Comparison of ENCODE assay signal across 8 cellular contexts in genomic region chr7:90709501-90710465, GRCh38.
DNase-seq lines count a peak whose midpoint lies in the region; ATAC-seq and TF ChIP-seq lines count a peak whose summit lies in the region.

No MANE protein-coding gene starts in this region.

- DNase-seq in GM23248 (peak; percentile 70), NCI-H526 treated with DMSO at 0.1 percent for 48 hours (lab: John Stamatoyannopoulos, UW) (peak; percentile 79), fibroblast of villous mesenchyme (ENCODE audit: low read depth) (peak; percentile 51), thoracic aorta (ENCODE audit: low spot score) (no peak), NCI-H2081 treated with DMSO at 0.1 percent for 48 hours (lab: John Stamatoyannopoulos, UW) (no peak), NCI-H510A (lab: John Stamatoyannopoulos, UW) (no peak), epidermal melanocyte (ENCODE audit: insufficient read length, low spot score) (no peak)

- H2AFZ ChIP-seq in GM23248 = no peak overlapping the region; the same call in 1 of the 2 replicates

- H3K36me3 ChIP-seq in GM23248 (ENCODE audit: low read depth) = no peaks in the 10 kb centered on the region
- no peaks in the 10 kb centered on the region for H3K36me3 ChIP-seq in thoracic aorta

- H4K20me1 ChIP-seq in GM23248 (ENCODE audit: insufficient read depth) = peaks cover 5% of the 10 kb centered on the region

- no peak for ATAC-seq in thoracic aorta (ENCODE audit: insufficient number of reproducible peaks, low FRiP score, low read depth)

- in situ Hi-C loops in GM23248 (cut with MboI) = no loop called here

- peaks cover 14% of the 10 kb centered on the region for H3K4me1 ChIP-seq in GM23248 (ENCODE audit: insufficient read depth)
- peaks cover 0 to 20% of the 10 kb centered on the region in 2 donors for H3K4me1 ChIP-seq in thoracic aorta (ENCODE audit: control insufficient read depth in 1 of 2, low read depth in 2 of 2)

- H3F3A ChIP-seq in GM23248 (ENCODE audit: insufficient read depth) = peaks cover 29% of the 10 kb centered on the region

- H3K4me3 ChIP-seq in GM12875 (ENCODE audit: low read depth, low read length) = peak overlapping the region; percentile 38
- H3K4me3 ChIP-seq in GM23248 = peak overlapping the region; percentile 48
- no peak overlapping the region for H3K4me3 ChIP-seq in fibroblast of villous mesenchyme (ENCODE audit: low read depth, low read length)
- H3K4me3 ChIP-seq in thoracic aorta = peak overlapping the region; percentile 38

- H3K4me2 ChIP-seq in GM23248 (ENCODE audit: unreplicated experiment) = peak overlapping the region; percentile 78

- peak overlapping the region; percentile 17; the same call in 1 of the 2 replicates for H3K9ac ChIP-seq in GM23248

- 23 to 24% methylated on average over 11 of the region's 11 CpGs for WGBS in GM23248 (ENCODE audit: low coverage in 1 of 2, low lambda C conversion rate in 2 of 2, missing lambda C conversion rate in 2 of 2), 2 experiments

- H3K27me3 ChIP-seq in GM23248 (replicated peaks; ENCODE audit: insufficient read depth) = no peaks in the 10 kb centered on the region
- no peaks in the 10 kb centered on the region for H3K27me3 ChIP-seq in thoracic aorta (replicated peaks; ENCODE audit: insufficient read depth)

- no peaks in the 10 kb centered on the region for H3K9me2 ChIP-seq in GM23248 (ENCODE audit: insufficient read depth)

- H3K9me3 ChIP-seq in GM23248 (ENCODE audit: low read depth) = no peaks in the 10 kb centered on the region
- no peaks in the 10 kb centered on the region for H3K9me3 ChIP-seq in thoracic aorta

- peak overlapping the region; percentile 40 for H3K27ac ChIP-seq in GM23248
- no peak overlapping the region for H3K27ac ChIP-seq in thoracic aorta

- peaks cover 88% of the 10 kb centered on the region for H3K79me2 ChIP-seq in GM23248 (ENCODE audit: insufficient read depth)

- TF ChIP-seq CTCF in GM12875 (IDR thresholded peaks at IDR 0.05; ENCODE audit: borderline replicate concordance, insufficient read depth, low read depth, low read length) (no peak), fibroblast of villous mesenchyme (IDR thresholded peaks at IDR 0.05; ENCODE audit: insufficient read depth, low read depth, low read length) (no peak), thoracic aorta (IDR thresholded peaks at IDR 0.05) (no peak)

Comparison
In these comparisons a context has a peak if more than half of its experiments do, and no peak if none do; other contexts are left out.
1. DNase-seq: peak in GM23248 (single experiment), NCI-H526 treated with DMSO at 0.1 percent for 48 hours (single experiment) and fibroblast of villous mesenchyme (single experiment); none in thoracic aorta (single experiment), NCI-H2081 treated with DMSO at 0.1 percent for 48 hours (single experiment), NCI-H510A (single experiment) and epidermal melanocyte (single experiment).